ENCODE assay signal across 8 cellular contexts in the genomic region with DNA sequence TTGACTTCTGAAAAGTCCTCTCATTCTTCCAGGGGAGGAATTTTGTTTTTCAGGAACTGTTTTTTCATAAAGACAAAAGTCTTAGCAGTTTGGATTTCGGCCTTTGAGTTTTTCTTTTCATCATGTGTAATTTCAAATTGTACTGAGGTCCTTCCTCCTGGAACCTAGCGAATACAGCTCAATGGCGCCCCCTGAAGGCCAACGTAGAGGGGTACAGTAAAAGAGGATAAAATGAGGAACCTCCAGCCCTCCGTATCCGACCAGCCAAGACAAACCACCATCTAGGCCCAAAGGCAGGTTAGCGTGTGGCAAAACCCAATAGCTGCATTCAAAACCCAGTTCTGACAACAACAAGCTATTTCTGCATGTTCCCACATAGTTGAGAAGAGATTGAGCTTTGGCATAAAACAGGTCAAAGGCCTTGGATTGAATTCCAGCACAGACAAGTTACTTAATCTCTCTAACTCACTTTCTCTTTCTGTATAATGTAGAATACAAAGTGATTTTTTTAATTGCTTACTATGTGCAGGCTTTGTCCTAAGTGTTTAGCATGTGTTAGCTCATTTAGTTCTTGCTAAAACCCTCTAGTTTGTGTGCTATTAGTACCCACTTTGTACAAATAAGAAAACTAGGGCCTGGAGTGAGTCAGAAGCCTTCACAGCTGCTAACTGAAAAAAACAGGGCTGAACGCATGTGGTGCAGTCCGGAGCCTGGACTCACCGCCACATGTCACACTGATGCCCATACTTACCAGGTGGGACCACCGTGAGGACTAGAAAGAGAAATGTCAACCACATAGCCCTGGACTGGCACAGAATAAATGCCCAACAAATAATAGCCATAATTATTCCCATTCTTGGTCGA. TPM values are rescaled to one million over a fixed set of nuclear protein-coding genes. Genes with fewer than 3 reads are reported as not detected.
DNase-seq lines count a peak whose midpoint lies in the region; ATAC-seq and TF ChIP-seq lines count a peak whose summit lies in the region.

No MANE protein-coding gene starts in this region.

- H3K27me3 ChIP-seq in CD8-positive, alpha-beta memory T cell (ENCODE audit: insufficient read depth, low read length, poor library complexity, severe bottlenecking), result no peaks in the 10 kb centered on the region
- H3K27me3 ChIP-seq in OCI-LY1 (ENCODE audit: insufficient read depth, low read length), result no peaks in the 10 kb centered on the region

- H3K9me3 Mint-ChIP-seq in CD8-positive, alpha-beta memory T cell, result no peaks in the 10 kb centered on the region
- no peaks in the 10 kb centered on the region for H3K9me3 Mint-ChIP-seq in nephron

- H3K79me2 ChIP-seq in OCI-LY1 (ENCODE audit: insufficient read depth, low read length), result no peaks in the 10 kb centered on the region

- no peaks in the 10 kb centered on the region for H3K9me2 ChIP-seq in OCI-LY1 (ENCODE audit: low read depth, low read length)

- POLR2A ChIA-PET in CD8-positive, alpha-beta memory T cell (lab: Charles Lee), result interaction anchor here (0.6 to 3.2 kb wide), 14 partner anchors 8 to 458 kb away, joined by 3 to 24 read pairs (median 5); no protein-coding TSS in a partner anchor

- peaks cover 66 to 68% (median 67%) of the 10 kb centered on the region in 3 donors for H3K4me1 Mint-ChIP-seq in CD8-positive, alpha-beta memory T cell
- H3K4me1 Mint-ChIP-seq in nephron, result peaks cover 13% of the 10 kb centered on the region

- H3K4me3 Mint-ChIP-seq in CD8-positive, alpha-beta memory T cell, result peak overlapping the region; percentile 1 to 81 (median 63)
- no peak overlapping the region for H3K4me3 Mint-ChIP-seq in nephron

- peak overlapping the region; percentile 67 for H3K9ac ChIP-seq in OCI-LY1 (ENCODE audit: low read length)

- no peaks in the 10 kb centered on the region for H3K36me3 ChIP-seq in CD8-positive, alpha-beta memory T cell (ENCODE audit: insufficient read depth, low read length)
- no peaks in the 10 kb centered on the region for H3K36me3 ChIP-seq in OCI-LY1 (ENCODE audit: insufficient read depth, low read length)

- H3K27me3 Mint-ChIP-seq in CD8-positive, alpha-beta memory T cell, result no peaks in the 10 kb centered on the region
- H3K27me3 Mint-ChIP-seq in nephron (ENCODE audit: low read depth), result peaks cover 26% of the 10 kb centered on the region

- peak overlapping the region; percentile 38; the same call in 1 of the 2 replicates for H3K4me2 ChIP-seq in OCI-LY1 (ENCODE audit: low read length)

- no peaks in the 10 kb centered on the region for H4K20me1 ChIP-seq in OCI-LY1 (ENCODE audit: insufficient read depth, low read length)

- TF ChIP-seq CTCF in OCI-LY1 (IDR thresholded peaks at IDR 0.05; ENCODE audit: low read length) (peak; percentile 80), nephron (IDR thresholded peaks at IDR 0.05; ENCODE audit: unreplicated experiment in 3 of 3) (peak; percentile 84 to 95 (median 92))

- ATAC-seq in GM19452 (IDR thresholded peaks at IDR 0.05; ENCODE audit: unreplicated experiment), result peak; percentile 49
- ATAC-seq in esophagus mucosa, result peak; percentile 91

- peaks cover 3% of the 10 kb centered on the region; the same call in 1 of the 2 replicates for H3F3A ChIP-seq in OCI-LY1 (ENCODE audit: insufficient read depth, low read length)

- no peak overlapping the region for H2AFZ ChIP-seq in OCI-LY1 (ENCODE audit: low read length)

- no peaks in the 10 kb centered on the region for H3K9me3 ChIP-seq in CD8-positive, alpha-beta memory T cell (ENCODE audit: low read length)
- H3K9me3 ChIP-seq in OCI-LY1 (ENCODE audit: low read length), result no peaks in the 10 kb centered on the region

- peaks cover 66% of the 10 kb centered on the region for H3K4me1 ChIP-seq in CD8-positive, alpha-beta memory T cell (ENCODE audit: insufficient read depth, low read length)
- peaks cover 65% of the 10 kb centered on the region for H3K4me1 ChIP-seq in OCI-LY1 (ENCODE audit: insufficient read depth, low read length, severe bottlenecking)

- CTCF ChIA-PET in CD8-positive, alpha-beta memory T cell (lab: Charles Lee), result interaction anchor here (0.6 to 7.0 kb wide), 60 partner anchors 8 to 595 kb away, joined by 3 to 160 read pairs (median 5); no protein-coding TSS in a partner anchor

- DNase-seq in CD8-positive, alpha-beta memory T cell, result peak; percentile 82 to 92 (median 84)
- peak; percentile 80 for DNase-seq in HK-2 (ENCODE audit: unreplicated experiment)
- DNase-seq in activated T-cell treated with anti-CD3 and anti-CD28 coated beads for 24 hours (ENCODE audit: low read depth), result peak; percentile 88
- peak; percentile 76 to 92 (median 84) for DNase-seq in stimulated activated naive CD4-positive, alpha-beta T cell (lab: John Stamatoyannopoulos, UW)

- no peaks in the 10 kb centered on the region for H3K36me3 Mint-ChIP-seq in CD8-positive, alpha-beta memory T cell
- H3K36me3 Mint-ChIP-seq in nephron (ENCODE audit: low read depth), result no peaks in the 10 kb centered on the region

- no peak overlapping the region for H3K27ac ChIP-seq in CD8-positive, alpha-beta memory T cell (ENCODE audit: low read depth, low read length)
- peak overlapping the region; percentile 100 for H3K27ac ChIP-seq in OCI-LY1 (ENCODE audit: low read depth, low read length, poor library complexity, severe bottlenecking)

- H3K4me3 ChIP-seq in CD8-positive, alpha-beta memory T cell (ENCODE audit: low read length), result peak overlapping the region; percentile 21
- no peak overlapping the region for H3K4me3 ChIP-seq in OCI-LY1 (ENCODE audit: low read depth, low read length, poor library complexity, severe bottlenecking)

- H3K27ac Mint-ChIP-seq in CD8-positive, alpha-beta memory T cell, result peak overlapping the region; percentile 93 to 98 (median 95)
- peak overlapping the region; percentile 63 to 89 (median 80) for H3K27ac Mint-ChIP-seq in nephron

RNA-seq across cellular contexts. Expression of a gene that starts 43.2 kb away (rescaled TPM):
- total RNA-seq in CD8-positive, alpha-beta memory T cell, result 100 to 1,000 TPM; 405 to 411 TPM
- polyA plus RNA-seq in CD8-positive, alpha-beta memory T cell, result 386 TPM
- total RNA-seq in esophagus mucosa, result 7.8 TPM

Comparison
In these comparisons a context has a peak if more than half of its experiments do, and no peak if none do; other contexts are left out.
1. H3K4me3 Mint-ChIP-seq: peak in CD8-positive, alpha-beta memory T cell (7 of 7); none in nephron (0 of 3).
2. RNA of a gene that starts 43.2 kb away (total RNA-seq): 405 to 411 TPM in CD8-positive, alpha-beta memory T cell; 7.8 TPM in esophagus mucosa (single experiment); every median in the first group is over 10 times any median in the second.
3. Peak in every context shown above with its lines, with median percentiles within 50 percentile points of each other: DNase-seq.